In genomic region chr12:22230280-22230794, GRCh38 we compare ENCODE assay signal across 17 cellular contexts.
DNase-seq lines count a peak whose midpoint lies in the region; TF ChIP-seq lines count a peak whose summit lies in the region.
"Had no signal": no experiment of that assay in that cellular context is flagged by ENCODE, and none has a peak within 500 bp of the region (broad histone marks: within the 10 kb centered on the region; RNA-seq: fewer than 3 reads in every experiment).

No MANE protein-coding gene starts in this region.

- no peak for TF ChIP-seq EP300 in sigmoid colon (IDR thresholded peaks at IDR 0.05)
- no peak for TF ChIP-seq EP300 in transverse colon (IDR thresholded peaks at IDR 0.05; ENCODE audit: low read depth)

- DNase-seq in EH (ENCODE audit: low read depth) (peak; percentile 18), SJSA1 (ENCODE audit: low read depth in 1 of 2, low spot score in 2 of 2) (peak in 1 of 2 experiments; percentile 64), fibroblast of the aortic adventitia (ENCODE audit: low read depth) (peak; percentile 68), sigmoid colon (no peak), NCI-H1436 treated with DMSO at 0.1 percent for 48 hours (lab: John Stamatoyannopoulos, UW) (no peak), transverse colon (no peak)
- DNase-seq in NK-92 treated with Interleukin-12 subunit alpha and Interleukin-12 subunit beta, amount 100 ng/mL, for 24 hours (lab: John Stamatoyannopoulos, UW) = no peak
- DNase-seq in activated T-cell treated with anti-CD3 and anti-CD28 coated beads, Interleukin-2, amount 50 U/mL, for 48 hours = no peak
- DNase-seq: activated CD4-positive, alpha-beta T cell treated with anti-CD3 and anti-CD28 coated beads, Interleukin-2, amount 50 U/mL, for 48 hours; activated T-cell treated with anti-CD3 and anti-CD28 coated beads, Interleukin-2, amount 50 U/mL, for 72 hours; adrenal gland; colonic mucosa; lower lobe of right lung; natural killer cell; NCI-H1048 had no signal

- intact Hi-C loops in sigmoid colon (cut with DNase I) = loop anchor here (5.0 kb wide), 1 partner anchor 102 kb away; the partner anchor contains the start of gene ST8SIA1
- intact Hi-C loops in transverse colon (cut with DNase I; ENCODE audit: low total_unique reads) = no loop called here

- peaks cover 34% of the 10 kb centered on the region for H3K4me1 ChIP-seq in SJSA1 (replicated peaks)
- H3K4me1 ChIP-seq in sigmoid colon = peaks cover 0 to 22% (median 16%) of the 10 kb centered on the region in 4 donors
- peaks cover 0 to 3% (median 0%) of the 10 kb centered on the region in 4 donors for H3K4me1 ChIP-seq in transverse colon
- H3K4me1 ChIP-seq: adrenal gland, colonic mucosa, HAP-1 had no signal

- H3K27ac ChIP-seq in SJSA1 = peak overlapping the region; percentile 23
- peak overlapping the region in 3 of 4 donors; percentile 21 to 38 (median 33) for H3K27ac ChIP-seq in sigmoid colon
- peak overlapping the region in 2 of 4 donors; percentile 16 to 32 for H3K27ac ChIP-seq in transverse colon
- H3K27ac ChIP-seq: adrenal gland, C4-2B, colonic mucosa, lower lobe of right lung had no signal

- H3K9me3 ChIP-seq in SJSA1 (replicated peaks) (no peaks in the 10 kb centered on the region), sigmoid colon (no peaks in the 10 kb centered on the region), transverse colon (no peaks in the 10 kb centered on the region)
- H3K9me3 ChIP-seq: adrenal gland, colonic mucosa, HAP-1, lower lobe of right lung had no signal

- WGBS in sigmoid colon, 2 donors = 49 to 62% methylated on average over 2 of the region's 2 CpGs
- 65 to 79% methylated on average over 2 of the region's 2 CpGs for WGBS in transverse colon (ENCODE audit: low coverage in 1 of 2), 2 donors

- TF ChIP-seq POLR2A in sigmoid colon (IDR thresholded peaks at IDR 0.05) = no peak
- no peak for TF ChIP-seq POLR2A in transverse colon (IDR thresholded peaks at IDR 0.05)

- in situ Hi-C loops in transverse colon (cut with MboI; ENCODE audit: low pct_ligation_motif_present in 1 of 4, low pct_unique_long_range_greater_than_20kb in 1 of 4, low sequenced_read_pairs in 3 of 4) = no loop called here

- no peak overlapping the region for H3K4me3 ChIP-seq in SJSA1
- no peak overlapping the region for H3K4me3 ChIP-seq in fibroblast of the aortic adventitia (ENCODE audit: low read depth, low read length)
- no peak overlapping the region for H3K4me3 ChIP-seq in sigmoid colon
- no peak overlapping the region for H3K4me3 ChIP-seq in transverse colon
- H3K4me3 ChIP-seq: adrenal gland, colonic mucosa, HAP-1, lower lobe of right lung had no signal

- H3K27me3 ChIP-seq in SJSA1 (replicated peaks) (no peaks in the 10 kb centered on the region), sigmoid colon (no peaks in the 10 kb centered on the region), transverse colon (no peaks in the 10 kb centered on the region)
- H3K27me3 ChIP-seq: adrenal gland, colonic mucosa had no signal

- H3K36me3 ChIP-seq in SJSA1 (no peaks in the 10 kb centered on the region), sigmoid colon (no peaks in the 10 kb centered on the region), transverse colon (no peaks in the 10 kb centered on the region)
- H3K36me3 ChIP-seq: adrenal gland, colonic mucosa, HAP-1, lower lobe of right lung had no signal

- TF ChIP-seq CTCF in fibroblast of the aortic adventitia (IDR thresholded peaks at IDR 0.05; ENCODE audit: insufficient read depth, low read length) = no peak
- TF ChIP-seq CTCF in sigmoid colon (IDR thresholded peaks at IDR 0.05) = no peak
- TF ChIP-seq CTCF in transverse colon (IDR thresholded peaks at IDR 0.05) = no peak

Comparison
In these comparisons a context has a peak if more than half of its experiments do, and no peak if none do; other contexts are left out.
1. DNase-seq: peak in EH (single experiment) and fibroblast of the aortic adventitia (single experiment); none in sigmoid colon (single experiment), NCI-H1436 treated with DMSO at 0.1 percent for 48 hours (single experiment), NK-92 treated with Interleukin-12 subunit alpha and Interleukin-12 subunit beta, amount 100 ng/mL, for 24 hours (single experiment), activated T-cell treated with anti-CD3 and anti-CD28 coated beads, Interleukin-2, amount 50 U/mL, for 48 hours (0 of 2) and transverse colon (single experiment).